1 cellular context compared by ENCODE assay signal in the genomic region with DNA sequence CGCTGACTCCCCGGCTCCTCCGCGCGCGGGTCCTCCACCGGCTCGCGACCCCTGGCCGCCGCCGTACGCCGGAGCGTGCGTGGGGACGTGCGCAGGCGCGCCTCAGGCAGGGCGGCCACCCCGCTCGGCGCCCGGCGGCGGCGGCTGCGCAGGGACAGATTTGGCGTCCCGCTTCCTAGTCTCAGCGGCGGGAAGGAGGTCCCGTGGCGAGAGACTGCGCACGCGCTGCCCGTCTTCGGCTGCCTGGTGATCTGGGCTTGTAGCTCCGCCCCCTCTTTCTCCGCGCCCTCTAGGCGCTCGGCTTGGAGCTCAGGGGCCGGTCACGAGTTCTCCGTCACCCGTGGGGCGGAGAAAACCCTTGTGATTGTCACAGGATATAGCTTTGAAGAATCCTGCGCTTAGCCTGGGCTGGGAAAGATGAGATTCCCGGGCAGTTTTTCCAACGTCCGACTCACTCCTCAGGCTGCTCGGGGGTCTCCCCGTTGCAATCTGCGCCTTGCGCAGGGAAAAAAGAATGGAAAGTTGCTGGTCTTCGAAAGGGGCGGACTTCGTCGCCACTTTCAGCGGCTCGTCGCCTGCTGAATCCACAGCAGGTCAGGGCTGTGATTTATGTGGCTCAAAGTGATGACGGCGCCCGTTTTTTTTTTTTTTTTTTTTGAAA.
TF ChIP-seq lines count a peak whose summit lies in the region.

A gene with protein sequence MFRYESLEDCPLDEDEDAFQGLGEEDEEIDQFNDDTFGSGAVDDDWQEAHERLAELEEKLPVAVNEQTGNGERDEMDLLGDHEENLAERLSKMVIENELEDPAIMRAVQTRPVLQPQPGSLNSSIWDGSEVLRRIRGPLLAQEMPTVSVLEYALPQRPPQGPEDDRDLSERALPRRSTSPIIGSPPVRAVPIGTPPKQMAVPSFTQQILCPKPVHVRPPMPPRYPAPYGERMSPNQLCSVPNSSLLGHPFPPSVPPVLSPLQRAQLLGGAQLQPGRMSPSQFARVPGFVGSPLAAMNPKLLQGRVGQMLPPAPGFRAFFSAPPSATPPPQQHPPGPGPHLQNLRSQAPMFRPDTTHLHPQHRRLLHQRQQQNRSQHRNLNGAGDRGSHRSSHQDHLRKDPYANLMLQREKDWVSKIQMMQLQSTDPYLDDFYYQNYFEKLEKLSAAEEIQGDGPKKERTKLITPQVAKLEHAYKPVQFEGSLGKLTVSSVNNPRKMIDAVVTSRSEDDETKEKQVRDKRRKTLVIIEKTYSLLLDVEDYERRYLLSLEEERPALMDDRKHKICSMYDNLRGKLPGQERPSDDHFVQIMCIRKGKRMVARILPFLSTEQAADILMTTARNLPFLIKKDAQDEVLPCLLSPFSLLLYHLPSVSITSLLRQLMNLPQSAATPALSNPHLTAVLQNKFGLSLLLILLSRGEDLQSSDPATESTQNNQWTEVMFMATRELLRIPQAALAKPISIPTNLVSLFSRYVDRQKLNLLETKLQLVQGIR (minus strand): TSS at position 88 of the 661 bp plus-strand sequence. CDS start 142 bp downstream, outside the sequence.

TF ChIP-seq in GM12878, 131 proteins besides CTCF, POLR2A, EP300 and RAD21 (continued from another document):
- TF ChIP-seq SPI1 (IDR thresholded peaks at IDR 0.05; ENCODE audit: borderline replicate concordance, insufficient read depth, low read depth, low read length): no peak
- peak; percentile 19; the same call in 1 of the 2 replicates for TF ChIP-seq BRCA1 (IDR thresholded peaks at IDR 0.05; ENCODE audit: low read depth, low read length)
- TF ChIP-seq, protein P1, sequence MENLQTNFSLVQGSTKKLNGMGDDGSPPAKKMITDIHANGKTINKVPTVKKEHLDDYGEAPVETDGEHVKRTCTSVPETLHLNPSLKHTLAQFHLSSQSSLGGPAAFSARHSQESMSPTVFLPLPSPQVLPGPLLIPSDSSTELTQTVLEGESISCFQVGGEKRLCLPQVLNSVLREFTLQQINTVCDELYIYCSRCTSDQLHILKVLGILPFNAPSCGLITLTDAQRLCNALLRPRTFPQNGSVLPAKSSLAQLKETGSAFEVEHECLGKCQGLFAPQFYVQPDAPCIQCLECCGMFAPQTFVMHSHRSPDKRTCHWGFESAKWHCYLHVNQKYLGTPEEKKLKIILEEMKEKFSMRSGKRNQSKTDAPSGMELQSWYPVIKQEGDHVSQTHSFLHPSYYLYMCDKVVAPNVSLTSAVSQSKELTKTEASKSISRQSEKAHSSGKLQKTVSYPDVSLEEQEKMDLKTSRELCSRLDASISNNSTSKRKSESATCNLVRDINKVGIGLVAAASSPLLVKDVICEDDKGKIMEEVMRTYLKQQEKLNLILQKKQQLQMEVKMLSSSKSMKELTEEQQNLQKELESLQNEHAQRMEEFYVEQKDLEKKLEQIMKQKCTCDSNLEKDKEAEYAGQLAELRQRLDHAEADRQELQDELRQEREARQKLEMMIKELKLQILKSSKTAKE (IDR thresholded peaks at IDR 0.05; ENCODE audit: low read depth, poor library complexity, severe bottlenecking): peak; percentile 40
- peak; percentile 93 for TF ChIP-seq CREB1 (IDR thresholded peaks at IDR 0.05; ENCODE audit: low read depth)
- peak; percentile 85 for TF ChIP-seq POLR2AphosphoS5 (IDR thresholded peaks at IDR 0.05; ENCODE audit: low read length)
- peak; percentile 66 to 75 for TF ChIP-seq IKZF2 (IDR thresholded peaks at IDR 0.05)
- peak; percentile 81; the same call in 1 of the 2 replicates for TF ChIP-seq ZNF207 (IDR thresholded peaks at IDR 0.05; ENCODE audit: borderline replicate concordance)
- TF ChIP-seq JUND (IDR thresholded peaks at IDR 0.05; ENCODE audit: low read depth, low read length): 0 out of 2 replicates have a peak, but pooled peaks have one; percentile 23
- TF ChIP-seq NBN (IDR thresholded peaks at IDR 0.05): peak; percentile 93
- TF ChIP-seq MTA3 (IDR thresholded peaks at IDR 0.05; ENCODE audit: borderline replicate concordance, low read length): no peak
- peak; percentile 55; the same call in 1 of the 2 replicates for TF ChIP-seq HCFC1 (IDR thresholded peaks at IDR 0.05; ENCODE audit: low read length)
- TF ChIP-seq, protein P2, sequence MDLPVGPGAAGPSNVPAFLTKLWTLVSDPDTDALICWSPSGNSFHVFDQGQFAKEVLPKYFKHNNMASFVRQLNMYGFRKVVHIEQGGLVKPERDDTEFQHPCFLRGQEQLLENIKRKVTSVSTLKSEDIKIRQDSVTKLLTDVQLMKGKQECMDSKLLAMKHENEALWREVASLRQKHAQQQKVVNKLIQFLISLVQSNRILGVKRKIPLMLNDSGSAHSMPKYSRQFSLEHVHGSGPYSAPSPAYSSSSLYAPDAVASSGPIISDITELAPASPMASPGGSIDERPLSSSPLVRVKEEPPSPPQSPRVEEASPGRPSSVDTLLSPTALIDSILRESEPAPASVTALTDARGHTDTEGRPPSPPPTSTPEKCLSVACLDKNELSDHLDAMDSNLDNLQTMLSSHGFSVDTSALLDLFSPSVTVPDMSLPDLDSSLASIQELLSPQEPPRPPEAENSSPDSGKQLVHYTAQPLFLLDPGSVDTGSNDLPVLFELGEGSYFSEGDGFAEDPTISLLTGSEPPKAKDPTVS (IDR thresholded peaks at IDR 0.05; ENCODE audit: low read depth, low read length): no peak
- peak; percentile 70; the same call in 1 of the 2 replicates for TF ChIP-seq POLR2AphosphoS2 (IDR thresholded peaks at IDR 0.05; ENCODE audit: low read depth, low read length)
- TF ChIP-seq CHD2 (IDR thresholded peaks at IDR 0.05; ENCODE audit: borderline replicate concordance, low read depth, low read length): 0 out of 2 replicates have a peak, but pooled peaks have one; percentile 28
- no peak for TF ChIP-seq FOXK2 (IDR thresholded peaks at IDR 0.05)
- TF ChIP-seq GABPA (IDR thresholded peaks at IDR 0.05; ENCODE audit: low read depth): 0 out of 2 replicates have a peak, but pooled peaks have one; percentile 29
- no peak for TF ChIP-seq LARP7 (IDR thresholded peaks at IDR 0.05)
- 0 out of 2 replicates have a peak, but pooled peaks have one; percentile 20 for TF ChIP-seq DPF2 (IDR thresholded peaks at IDR 0.05)
- TF ChIP-seq ZNF384 (IDR thresholded peaks at IDR 0.05; ENCODE audit: borderline replicate concordance, low read depth, low read length): peak; percentile 96
- 0 out of 2 replicates have a peak, but pooled peaks have one; percentile 27 for TF ChIP-seq RCOR1 (conservative IDR thresholded peaks at IDR 0.05; ENCODE audit: low read depth, low read length)
- TF ChIP-seq TAF1 (IDR thresholded peaks at IDR 0.05; ENCODE audit: borderline replicate concordance, low read depth, low read length): peak; percentile 56; the same call in 1 of the 2 replicates
- TF ChIP-seq BHLHE40 (IDR thresholded peaks at IDR 0.05; ENCODE audit: borderline replicate concordance in 1 of 2, low read depth in 2 of 2, low read length in 1 of 2): peak; percentile 44 to 77; a peak in 3 of 4 replicates
- peak; percentile 83; the same call in 1 of the 2 replicates for TF ChIP-seq CBX5 (IDR thresholded peaks at IDR 0.05; ENCODE audit: low read depth)
- 0 out of 2 replicates have a peak, but pooled peaks have one; percentile 2 for TF ChIP-seq ESRRA (IDR thresholded peaks at IDR 0.05; ENCODE audit: low read length)
- TF ChIP-seq HDGF (IDR thresholded peaks at IDR 0.05): 0 out of 2 replicates have a peak, but pooled peaks have one; percentile 60
- TF ChIP-seq, protein P3, sequence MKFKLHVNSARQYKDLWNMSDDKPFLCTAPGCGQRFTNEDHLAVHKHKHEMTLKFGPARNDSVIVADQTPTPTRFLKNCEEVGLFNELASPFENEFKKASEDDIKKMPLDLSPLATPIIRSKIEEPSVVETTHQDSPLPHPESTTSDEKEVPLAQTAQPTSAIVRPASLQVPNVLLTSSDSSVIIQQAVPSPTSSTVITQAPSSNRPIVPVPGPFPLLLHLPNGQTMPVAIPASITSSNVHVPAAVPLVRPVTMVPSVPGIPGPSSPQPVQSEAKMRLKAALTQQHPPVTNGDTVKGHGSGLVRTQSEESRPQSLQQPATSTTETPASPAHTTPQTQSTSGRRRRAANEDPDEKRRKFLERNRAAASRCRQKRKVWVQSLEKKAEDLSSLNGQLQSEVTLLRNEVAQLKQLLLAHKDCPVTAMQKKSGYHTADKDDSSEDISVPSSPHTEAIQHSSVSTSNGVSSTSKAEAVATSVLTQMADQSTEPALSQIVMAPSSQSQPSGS (IDR thresholded peaks at IDR 0.05; ENCODE audit: low read length): no peak
- TF ChIP-seq, protein P4, sequence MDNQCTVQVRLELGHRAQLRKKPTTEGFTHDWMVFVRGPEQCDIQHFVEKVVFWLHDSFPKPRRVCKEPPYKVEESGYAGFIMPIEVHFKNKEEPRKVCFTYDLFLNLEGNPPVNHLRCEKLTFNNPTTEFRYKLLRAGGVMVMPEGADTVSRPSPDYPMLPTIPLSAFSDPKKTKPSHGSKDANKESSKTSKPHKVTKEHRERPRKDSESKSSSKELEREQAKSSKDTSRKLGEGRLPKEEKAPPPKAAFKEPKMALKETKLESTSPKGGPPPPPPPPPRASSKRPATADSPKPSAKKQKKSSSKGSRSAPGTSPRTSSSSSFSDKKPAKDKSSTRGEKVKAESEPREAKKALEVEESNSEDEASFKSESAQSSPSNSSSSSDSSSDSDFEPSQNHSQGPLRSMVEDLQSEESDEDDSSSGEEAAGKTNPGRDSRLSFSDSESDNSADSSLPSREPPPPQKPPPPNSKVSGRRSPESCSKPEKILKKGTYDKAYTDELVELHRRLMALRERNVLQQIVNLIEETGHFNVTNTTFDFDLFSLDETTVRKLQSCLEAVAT (IDR thresholded peaks at IDR 0.05): no peak
- TF ChIP-seq YY1 (IDR thresholded peaks at IDR 0.05; ENCODE audit: low read depth, low read length): peak; percentile 54; the same call in 1 of the 2 replicates
- TF ChIP-seq IKZF1 (conservative IDR thresholded peaks at IDR 0.05): peak; percentile 99
- peak; percentile 97 for TF ChIP-seq PML (IDR thresholded peaks at IDR 0.05; ENCODE audit: low read length)
- TF ChIP-seq RAD51 (IDR thresholded peaks at IDR 0.05): peak; percentile 88
- TF ChIP-seq RB1 (IDR thresholded peaks at IDR 0.05; ENCODE audit: borderline replicate concordance): peak; percentile 33
- peak; percentile 56; the same call in 1 of the 2 replicates for TF ChIP-seq TCF7 (IDR thresholded peaks at IDR 0.05; ENCODE audit: borderline replicate concordance)
- TF ChIP-seq STAT1 (conservative IDR thresholded peaks at IDR 0.05): no peak
- TF ChIP-seq RFX5 (IDR thresholded peaks at IDR 0.05; ENCODE audit: low read depth, low read length): peak; percentile 20; the same call in 1 of the 2 replicates
- peak; percentile 33; the same call in 1 of the 2 replicates for TF ChIP-seq GATAD2B (conservative IDR thresholded peaks at IDR 0.05; ENCODE audit: low read depth)
- TF ChIP-seq, protein P5, sequence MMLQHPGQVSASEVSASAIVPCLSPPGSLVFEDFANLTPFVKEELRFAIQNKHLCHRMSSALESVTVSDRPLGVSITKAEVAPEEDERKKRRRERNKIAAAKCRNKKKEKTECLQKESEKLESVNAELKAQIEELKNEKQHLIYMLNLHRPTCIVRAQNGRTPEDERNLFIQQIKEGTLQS (IDR thresholded peaks at IDR 0.05; ENCODE audit: borderline replicate concordance, extremely low read depth, low read depth, low read length): 0 out of 2 replicates have a peak, but pooled peaks have one; percentile 33
- TF ChIP-seq SMAD5 (IDR thresholded peaks at IDR 0.05; ENCODE audit: low read depth): no peak
- TF ChIP-seq IRF4 (IDR thresholded peaks at IDR 0.05; ENCODE audit: low read depth, low read length): no peak
- TF ChIP-seq, protein P6, sequence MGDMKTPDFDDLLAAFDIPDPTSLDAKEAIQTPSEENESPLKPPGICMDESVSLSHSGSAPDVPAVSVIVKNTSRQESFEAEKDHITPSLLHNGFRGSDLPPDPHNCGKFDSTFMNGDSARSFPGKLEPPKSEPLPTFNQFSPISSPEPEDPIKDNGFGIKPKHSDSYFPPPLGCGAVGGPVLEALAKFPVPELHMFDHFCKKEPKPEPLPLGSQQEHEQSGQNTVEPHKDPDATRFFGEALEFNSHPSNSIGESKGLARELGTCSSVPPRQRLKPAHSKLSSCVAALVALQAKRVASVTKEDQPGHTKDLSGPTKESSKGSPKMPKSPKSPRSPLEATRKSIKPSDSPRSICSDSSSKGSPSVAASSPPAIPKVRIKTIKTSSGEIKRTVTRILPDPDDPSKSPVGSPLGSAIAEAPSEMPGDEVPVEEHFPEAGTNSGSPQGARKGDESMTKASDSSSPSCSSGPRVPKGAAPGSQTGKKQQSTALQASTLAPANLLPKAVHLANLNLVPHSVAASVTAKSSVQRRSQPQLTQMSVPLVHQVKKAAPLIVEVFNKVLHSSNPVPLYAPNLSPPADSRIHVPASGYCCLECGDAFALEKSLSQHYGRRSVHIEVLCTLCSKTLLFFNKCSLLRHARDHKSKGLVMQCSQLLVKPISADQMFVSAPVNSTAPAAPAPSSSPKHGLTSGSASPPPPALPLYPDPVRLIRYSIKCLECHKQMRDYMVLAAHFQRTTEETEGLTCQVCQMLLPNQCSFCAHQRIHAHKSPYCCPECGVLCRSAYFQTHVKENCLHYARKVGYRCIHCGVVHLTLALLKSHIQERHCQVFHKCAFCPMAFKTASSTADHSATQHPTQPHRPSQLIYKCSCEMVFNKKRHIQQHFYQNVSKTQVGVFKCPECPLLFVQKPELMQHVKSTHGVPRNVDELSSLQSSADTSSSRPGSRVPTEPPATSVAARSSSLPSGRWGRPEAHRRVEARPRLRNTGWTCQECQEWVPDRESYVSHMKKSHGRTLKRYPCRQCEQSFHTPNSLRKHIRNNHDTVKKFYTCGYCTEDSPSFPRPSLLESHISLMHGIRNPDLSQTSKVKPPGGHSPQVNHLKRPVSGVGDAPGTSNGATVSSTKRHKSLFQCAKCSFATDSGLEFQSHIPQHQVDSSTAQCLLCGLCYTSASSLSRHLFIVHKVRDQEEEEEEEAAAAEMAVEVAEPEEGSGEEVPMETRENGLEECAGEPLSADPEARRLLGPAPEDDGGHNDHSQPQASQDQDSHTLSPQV (IDR thresholded peaks at IDR 0.05): no peak
- TF ChIP-seq CREM (IDR thresholded peaks at IDR 0.05; ENCODE audit: low read depth): peak; percentile 93
- no peak for TF ChIP-seq NFXL1 (IDR thresholded peaks at IDR 0.05; ENCODE audit: borderline replicate concordance)
- peak; percentile 22 to 48; a peak in 2 of 3 replicates for TF ChIP-seq EGR1 (IDR thresholded peaks at IDR 0.05; ENCODE audit: borderline replicate concordance in 1 of 2, low read depth in 2 of 2, low read length in 2 of 2)
- TF ChIP-seq PAX8 (IDR thresholded peaks at IDR 0.05): no peak
- TF ChIP-seq WRNIP1 (IDR thresholded peaks at IDR 0.05; ENCODE audit: borderline replicate concordance, low read depth, low read length): 0 out of 2 replicates have a peak, but pooled peaks have one; percentile 17
